Comparison of ENCODE assay signal across 10 cellular contexts in the genomic region with DNA sequence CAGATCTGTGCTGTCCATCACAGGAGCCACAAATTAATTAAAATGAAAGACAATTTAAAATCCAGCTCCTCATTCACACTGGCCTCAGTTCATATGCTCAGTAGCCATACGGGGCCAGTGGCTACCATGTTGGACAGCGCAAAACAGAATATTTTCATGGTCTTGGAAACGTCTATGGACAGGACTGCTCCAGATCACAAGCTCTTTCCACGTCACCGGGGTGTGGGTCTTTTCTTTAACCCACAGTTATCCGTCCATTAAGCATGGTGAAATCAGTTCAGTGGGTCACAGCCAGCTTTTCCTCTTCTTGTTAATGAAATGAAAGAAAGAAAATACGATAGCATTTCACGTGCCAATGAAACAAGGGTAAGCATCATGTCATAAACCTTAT.
"Had no signal": no experiment of that assay in that cellular context is flagged by ENCODE, and none has a peak within 500 bp of the region (broad histone marks: within the 10 kb centered on the region; RNA-seq: fewer than 3 reads in every experiment).

No MANE protein-coding gene starts in this region.

- H3K36me3 ChIP-seq: gastrocnemius medialis, thyroid gland had no signal

- H3K27ac ChIP-seq: ascending aorta, esophagus muscularis mucosa, gastrocnemius medialis, thyroid gland, VCaP had no signal

- ATAC-seq: activated CD4-positive, alpha-beta T cell treated with anti-CD3 and anti-CD28 coated beads for 36 hours; activated CD8-positive, alpha-beta T cell treated with anti-CD3 and anti-CD28 coated beads for 36 hours; activated naive CD8-positive, alpha-beta T cell treated with anti-CD3 and anti-CD28 coated beads, Interleukin-2, amount 50 U/mL, for 24 hours; gastrocnemius medialis had no signal

- H3K4me3 ChIP-seq: ascending aorta, esophagus muscularis mucosa, gastrocnemius medialis, thyroid gland had no signal

- H3K27me3 ChIP-seq: ascending aorta, esophagus muscularis mucosa, gastrocnemius medialis, thyroid gland had no signal

- DNase-seq: activated CD4-positive, alpha-beta T cell treated with anti-CD3 and anti-CD28 coated beads for 36 hours; activated CD8-positive, alpha-beta T cell treated with anti-CD3 and anti-CD28 coated beads for 36 hours; activated naive CD4-positive, alpha-beta T cell treated with Interleukin-2 at 50 U/mL for 16 hours; activated naive CD8-positive, alpha-beta T cell treated with anti-CD3 and anti-CD28 coated beads, Interleukin-2, amount 50 U/mL, for 24 hours; gastrocnemius medialis; kidney glomerular epithelial cell; thyroid gland had no signal

- H3K4me1 ChIP-seq: ascending aorta, thyroid gland had no signal

- H3K9me3 ChIP-seq: ascending aorta, esophagus muscularis mucosa, gastrocnemius medialis, thyroid gland had no signal
